ENCODE assay signal across 13 cellular contexts in genomic region chrX:154248076-154248475, GRCh38. TPM values are rescaled to one million over a fixed set of nuclear protein-coding genes. Genes with fewer than 3 reads are reported as not detected.
DNase-seq lines count a peak whose midpoint lies in the region; ATAC-seq and TF ChIP-seq lines count a peak whose summit lies in the region.
"Not testable (repeated sequence)": the region's sequence is repeated elsewhere in the genome, so short reads cannot be mapped to it uniquely, and the experiment has no call there.
"Had no signal": no experiment of that assay in that cellular context is flagged by ENCODE, and none has a peak within 500 bp of the region (broad histone marks: within the 10 kb centered on the region; RNA-seq: fewer than 3 reads in every experiment).

No MANE protein-coding gene starts in this region.

- H3K27ac Mint-ChIP-seq in activated CD8-positive, alpha-beta T cell treated with anti-CD3 and anti-CD28 coated beads, Interleukin-2, amount 10 ng/mL, durations not matched to agents 7 days and 5 days; activated T-helper 17 cell treated with anti-CD3 and anti-CD28 coated beads, Interleukin-2, amount 50 U/mL, for 72 hours: not testable (repeated sequence)
- H3K27ac Mint-ChIP-seq in central memory CD8-positive, alpha-beta T cell (ENCODE audit: low read depth) = peak overlapping the region; percentile 71
- H3K27ac Mint-ChIP-seq in natural killer cell = peak overlapping the region in 1 of 2 donors; percentile 65
- H3K27ac Mint-ChIP-seq in stimulated activated effector memory CD8-positive, alpha-beta T cell treated with anti-CD3 and anti-CD28 coated beads, Interleukin-12 subunit alpha, Interleukin-12 subunit beta, amount 100 ng/mL, for 72 hours = peak overlapping the region; percentile 72

- not testable (repeated sequence) for DNase-seq in activated CD8-positive, alpha-beta T cell treated with anti-CD3 and anti-CD28 coated beads, Interleukin-2, amount 10 ng/mL, durations not matched to agents 7 days and 5 days; central memory CD8-positive, alpha-beta T cell (ENCODE audit: low spot score in 2 of 2); natural killer cell; stimulated activated effector memory CD8-positive, alpha-beta T cell treated with anti-CD3 and anti-CD28 coated beads, Interleukin-12 subunit alpha, Interleukin-12 subunit beta, amount 100 ng/mL, for 72 hours (ENCODE audit: low spot score in 2 of 2)

- POLR2A ChIA-PET in activated CD8-positive, alpha-beta T cell treated with anti-CD3 and anti-CD28 coated beads, Interleukin-2, amount 10 ng/mL, durations not matched to agents 7 days and 5 days (lab: Charles Lee) = not testable (repeated sequence)

- H3K9me3 Mint-ChIP-seq in activated CD8-positive, alpha-beta T cell treated with anti-CD3 and anti-CD28 coated beads, Interleukin-2, amount 10 ng/mL, durations not matched to agents 7 days and 5 days (ENCODE audit: insufficient read depth); activated T-helper 17 cell treated with anti-CD3 and anti-CD28 coated beads, Interleukin-2, amount 50 U/mL, for 72 hours; central memory CD8-positive, alpha-beta T cell; natural killer cell; stimulated activated effector memory CD8-positive, alpha-beta T cell treated with anti-CD3 and anti-CD28 coated beads, Interleukin-12 subunit alpha, Interleukin-12 subunit beta, amount 100 ng/mL, for 72 hours: not testable (repeated sequence)

- not testable (repeated sequence) for H3K36me3 Mint-ChIP-seq in activated CD8-positive, alpha-beta T cell treated with anti-CD3 and anti-CD28 coated beads, Interleukin-2, amount 10 ng/mL, durations not matched to agents 7 days and 5 days (ENCODE audit: low read depth); activated T-helper 17 cell treated with anti-CD3 and anti-CD28 coated beads, Interleukin-2, amount 50 U/mL, for 72 hours (ENCODE audit: low read depth); central memory CD8-positive, alpha-beta T cell (ENCODE audit: insufficient read depth); natural killer cell; stimulated activated effector memory CD8-positive, alpha-beta T cell treated with anti-CD3 and anti-CD28 coated beads, Interleukin-12 subunit alpha, Interleukin-12 subunit beta, amount 100 ng/mL, for 72 hours

- TF ChIP-seq CTCF in natural killer cell (IDR thresholded peaks at IDR 0.05) = not testable (repeated sequence)

- not testable (repeated sequence) for H3K27me3 Mint-ChIP-seq in activated CD8-positive, alpha-beta T cell treated with anti-CD3 and anti-CD28 coated beads, Interleukin-2, amount 10 ng/mL, durations not matched to agents 7 days and 5 days (ENCODE audit: low read depth); activated T-helper 17 cell treated with anti-CD3 and anti-CD28 coated beads, Interleukin-2, amount 50 U/mL, for 72 hours; central memory CD8-positive, alpha-beta T cell; natural killer cell (ENCODE audit: low read depth in 2 of 2)

- ATAC-seq in GM18867 (IDR thresholded peaks at IDR 0.05; ENCODE audit: unreplicated experiment) (peak; percentile 18), HG03280 (IDR thresholded peaks at IDR 0.05; ENCODE audit: unreplicated experiment) (peak; percentile 15), natural killer cell (peak; percentile 6 to 52 (median 9))
- peak; percentile 3 for ATAC-seq in activated CD8-positive, alpha-beta T cell treated with anti-CD3 and anti-CD28 coated beads, Interleukin-2, amount 10 ng/mL, durations not matched to agents 7 days and 5 days
- ATAC-seq in activated T-helper 17 cell treated with anti-CD3 and anti-CD28 coated beads, Interleukin-2, amount 50 U/mL, for 72 hours (replicated peaks) = peak; percentile 38
- peak; percentile 6 for ATAC-seq in central memory CD8-positive, alpha-beta T cell (replicated peaks; ENCODE audit: extremely low read depth, poor library complexity, severe bottlenecking)
- peak; percentile 36 for ATAC-seq in stimulated activated effector memory CD8-positive, alpha-beta T cell treated with anti-CD3 and anti-CD28 coated beads, Interleukin-12 subunit alpha, Interleukin-12 subunit beta, amount 100 ng/mL, for 72 hours

- intact Hi-C loops in natural killer cell (cut with micrococcal nuclease) = not testable (repeated sequence)

- not testable (repeated sequence) for H3K4me1 Mint-ChIP-seq in activated CD8-positive, alpha-beta T cell treated with anti-CD3 and anti-CD28 coated beads, Interleukin-2, amount 10 ng/mL, durations not matched to agents 7 days and 5 days (ENCODE audit: low read depth); activated T-helper 17 cell treated with anti-CD3 and anti-CD28 coated beads, Interleukin-2, amount 50 U/mL, for 72 hours; central memory CD8-positive, alpha-beta T cell; natural killer cell; stimulated activated effector memory CD8-positive, alpha-beta T cell treated with anti-CD3 and anti-CD28 coated beads, Interleukin-12 subunit alpha, Interleukin-12 subunit beta, amount 100 ng/mL, for 72 hours

- CTCF ChIA-PET in activated CD8-positive, alpha-beta T cell treated with anti-CD3 and anti-CD28 coated beads, Interleukin-2, amount 10 ng/mL, durations not matched to agents 7 days and 5 days (lab: Charles Lee) = not testable (repeated sequence)

- H3K4me3 Mint-ChIP-seq in activated CD8-positive, alpha-beta T cell treated with anti-CD3 and anti-CD28 coated beads, Interleukin-2, amount 10 ng/mL, durations not matched to agents 7 days and 5 days; activated T-helper 17 cell treated with anti-CD3 and anti-CD28 coated beads, Interleukin-2, amount 50 U/mL, for 72 hours; central memory CD8-positive, alpha-beta T cell; natural killer cell; stimulated activated effector memory CD8-positive, alpha-beta T cell treated with anti-CD3 and anti-CD28 coated beads, Interleukin-12 subunit alpha, Interleukin-12 subunit beta, amount 100 ng/mL, for 72 hours: not testable (repeated sequence)

RNA-seq across cellular contexts. Expression of gene OPN1MW3, which starts 9.3 kb away (rescaled TPM):
- total RNA-seq in activated CD8-positive, alpha-beta T cell treated with anti-CD3 and anti-CD28 coated beads, Interleukin-2, amount 10 ng/mL, durations not matched to agents 7 days and 5 days = not detected
- total RNA-seq in activated T-helper 17 cell treated with anti-CD3 and anti-CD28 coated beads, Interleukin-2, amount 50 U/mL, for 72 hours = not detected
- total RNA-seq in natural killer cell = not detected
- total RNA-seq: CD4-positive, alpha-beta T cell; CD8-positive, alpha-beta memory T cell; GM12878; GM23248; H1; H7 had no signal

RNA-seq across cellular contexts. Expression of gene OPN1MW2, which starts 28.5 kb away (rescaled TPM):
- not detected for total RNA-seq in activated CD8-positive, alpha-beta T cell treated with anti-CD3 and anti-CD28 coated beads, Interleukin-2, amount 10 ng/mL, durations not matched to agents 7 days and 5 days
- not detected for total RNA-seq in activated T-helper 17 cell treated with anti-CD3 and anti-CD28 coated beads, Interleukin-2, amount 50 U/mL, for 72 hours
- total RNA-seq in natural killer cell = not detected
- total RNA-seq: CD4-positive, alpha-beta T cell; CD8-positive, alpha-beta memory T cell; GM12878; GM23248; H1; H7 had no signal

RNA-seq across cellular contexts. Expression of gene TEX28, which starts 46.8 kb away (rescaled TPM):
- not detected for total RNA-seq in activated CD8-positive, alpha-beta T cell treated with anti-CD3 and anti-CD28 coated beads, Interleukin-2, amount 10 ng/mL, durations not matched to agents 7 days and 5 days
- not detected for total RNA-seq in activated T-helper 17 cell treated with anti-CD3 and anti-CD28 coated beads, Interleukin-2, amount 50 U/mL, for 72 hours
- total RNA-seq in natural killer cell = under 1 TPM in 1 of 3 donors, not detected in 2; 0.61 TPM
- total RNA-seq: CD4-positive, alpha-beta T cell; CD8-positive, alpha-beta memory T cell; GM12878; GM23248; H1; H7 had no signal

RNA-seq across cellular contexts. Expression of gene TKTL1, which starts 47.5 kb away (rescaled TPM):
- 1 to 10 TPM; 1.3 to 1.5 TPM for total RNA-seq in activated CD8-positive, alpha-beta T cell treated with anti-CD3 and anti-CD28 coated beads, Interleukin-2, amount 10 ng/mL, durations not matched to agents 7 days and 5 days
- 1 to 10 TPM in 1 of 2 donors, under 1 TPM in 1; 0.54 to 2.1 TPM for total RNA-seq in activated T-helper 17 cell treated with anti-CD3 and anti-CD28 coated beads, Interleukin-2, amount 50 U/mL, for 72 hours
- 10 to 100 TPM; 17.1 to 42.8 (median 28.8) TPM for total RNA-seq in natural killer cell
- total RNA-seq: GM12878, GM23248, H1 had no signal
